Comparison of ENCODE assay signal across 2 cellular contexts in genomic region chr19:46788968-46789338, GRCh38.
TF ChIP-seq lines count a peak whose summit lies in the region.

No MANE protein-coding gene starts in this region.

TF ChIP-seq in IMR-90, 13 proteins besides CTCF, POLR2A, EP300 and RAD21:
- TF ChIP-seq NFE2L2 (IDR thresholded peaks at IDR 0.05; ENCODE audit: low read depth, low read length), result no peak
- no peak for TF ChIP-seq SMC3 (IDR thresholded peaks at IDR 0.05; ENCODE audit: low read depth, low read length)
- no peak for TF ChIP-seq USF2 (IDR thresholded peaks at IDR 0.05; ENCODE audit: low read depth, low read length)
- no peak for TF ChIP-seq RFX5 (IDR thresholded peaks at IDR 0.05; ENCODE audit: low read depth, low read length)
- TF ChIP-seq CHD1 (IDR thresholded peaks at IDR 0.05; ENCODE audit: low read depth, low read length), result no peak
TF ChIP-seq in IMR-90: peak in this region for 0.

TF ChIP-seq in neural cell, 6 proteins besides CTCF, POLR2A, EP300 and RAD21:
- no peak for TF ChIP-seq TAF1 (IDR thresholded peaks at IDR 0.05; ENCODE audit: low read depth)
TF ChIP-seq in neural cell: peak in this region for 0.
